ENCODE assay signal across 16 cellular contexts in genomic region chr6:5199203-5200101, GRCh38.
DNase-seq lines count a peak whose midpoint lies in the region; ATAC-seq and TF ChIP-seq lines count a peak whose summit lies in the region.
"Had no signal": no experiment of that assay in that cellular context is flagged by ENCODE, and none has a peak within 500 bp of the region (broad histone marks: within the 10 kb centered on the region; RNA-seq: fewer than 3 reads in every experiment).

No MANE protein-coding gene starts in this region.

- H3K4me3 ChIP-seq in tibial artery (no peak overlapping the region), left lung (no peak overlapping the region)
- H3K4me3 ChIP-seq: MG63 had no signal

- H3K27me3 Mint-ChIP-seq in activated CD8-positive, alpha-beta T cell treated with anti-CD3 and anti-CD28 coated beads for 36 hours: no peaks in the 10 kb centered on the region
- H3K27me3 Mint-ChIP-seq in activated CD8-positive, alpha-beta T cell treated with anti-CD3 and anti-CD28 coated beads, Interleukin-2, amount 10 ng/mL, durations not matched to agents 7 days and 5 days (ENCODE audit: low read depth): no peaks in the 10 kb centered on the region
- no peaks in the 10 kb centered on the region for H3K27me3 Mint-ChIP-seq in activated T-helper 1 cell treated with anti-CD3 and anti-CD28 coated beads, Interleukin-12 subunit alpha, Interleukin-12 subunit beta, Interleukin-2, Interleukin-4 antibody, amounts not matched to agents 30 ng/mL and 10 ng/mL and 1 ng/mL, durations not matched to agents 14 hours and 24 hours and 36 hours (ENCODE audit: insufficient read depth)

- no peak for DNase-seq in activated CD8-positive, alpha-beta T cell treated with anti-CD3 and anti-CD28 coated beads for 36 hours
- DNase-seq in activated CD8-positive, alpha-beta T cell treated with anti-CD3 and anti-CD28 coated beads, Interleukin-2, amount 10 ng/mL, durations not matched to agents 7 days and 5 days: no peak
- DNase-seq in stimulated activated CD4-positive, alpha-beta T cell treated with anti-CD3 and anti-CD28 coated beads, Interleukin-4, amount 100 ng/mL, for 24 hours: peak; percentile 6
- DNase-seq in stimulated activated CD4-positive, alpha-beta T cell treated with anti-CD3 and anti-CD28 coated beads, Interleukin-2, amount 100 ng/mL, for 24 hours: no peak
- DNase-seq in activated T-helper 1 cell treated with anti-CD3 and anti-CD28 coated beads, Interleukin-12 subunit alpha, Interleukin-12 subunit beta, Interleukin-2, Interleukin-4 antibody, amounts not matched to agents 30 ng/mL and 10 ng/mL and 1 ng/mL, durations not matched to agents 14 hours and 24 hours and 36 hours (ENCODE audit: low spot score): no peak
- DNase-seq in tibial artery (no peak), left lung (no peak)
- DNase-seq: AML-193, Caco-2, H9, MG63, NCI-H1417 treated with DMSO at 0.1 percent for 48 hours, NCI-H2029, NCI-H2171 treated with DMSO at 0.1 percent for 48 hours, NCI-H524 had no signal

- peak; percentile 80 for ATAC-seq in activated CD8-positive, alpha-beta T cell treated with anti-CD3 and anti-CD28 coated beads for 36 hours
- ATAC-seq in activated CD8-positive, alpha-beta T cell treated with anti-CD3 and anti-CD28 coated beads, Interleukin-2, amount 10 ng/mL, durations not matched to agents 7 days and 5 days: no peak
- ATAC-seq in HG02884 (IDR thresholded peaks at IDR 0.05; ENCODE audit: unreplicated experiment) (no peak), left lung (no peak)

- H3K4me1 ChIP-seq in tibial artery (peaks cover 0 to 24% (median 12%) of the 10 kb centered on the region in 4 donors), left lung (peaks cover 0 to 4% of the 10 kb centered on the region in 2 donors)

- CTCF ChIA-PET in activated CD8-positive, alpha-beta T cell treated with anti-CD3 and anti-CD28 coated beads for 36 hours (lab: Charles Lee): interaction anchor here (1.3 to 1.5 kb wide), 2 partner anchors 11 to 56 kb away, joined by 3 to 5 read pairs; no protein-coding TSS in a partner anchor
- CTCF ChIA-PET in activated CD8-positive, alpha-beta T cell treated with anti-CD3 and anti-CD28 coated beads, Interleukin-2, amount 10 ng/mL, durations not matched to agents 7 days and 5 days (lab: Charles Lee): interaction anchor here (1.0 to 1.7 kb wide), 4 partner anchors 8 to 181 kb away, joined by 3 to 7 read pairs (median 4); no protein-coding TSS in a partner anchor

- intact Hi-C loops in activated CD8-positive, alpha-beta T cell treated with anti-CD3 and anti-CD28 coated beads for 36 hours (cut with micrococcal nuclease): loop anchor here (10.0 kb wide), 1 partner anchor 185 kb away; no protein-coding TSS in a partner anchor
- intact Hi-C loops in activated T-helper 1 cell treated with anti-CD3 and anti-CD28 coated beads, Interleukin-12 subunit alpha, Interleukin-12 subunit beta, Interleukin-2, Interleukin-4 antibody, amounts not matched to agents 30 ng/mL and 10 ng/mL and 1 ng/mL, durations not matched to agents 14 hours and 24 hours and 36 hours (cut with micrococcal nuclease): loop anchor here (1.0 kb wide), 4 partner anchors 25 to 199 kb away; partner anchors contain the start of gene LYRM4
- intact Hi-C loops in tibial artery (cut with DNase I; ENCODE audit: low total_unique reads) (loop anchor here (10.0 kb wide), 2 partner anchors 565 to 805 kb away; partner anchors contain the start of gene NRN1), left lung (cut with DNase I) (no loop called here)

- no peak overlapping the region for H3K27ac Mint-ChIP-seq in activated CD8-positive, alpha-beta T cell treated with anti-CD3 and anti-CD28 coated beads for 36 hours
- no peak overlapping the region for H3K27ac Mint-ChIP-seq in activated CD8-positive, alpha-beta T cell treated with anti-CD3 and anti-CD28 coated beads, Interleukin-2, amount 10 ng/mL, durations not matched to agents 7 days and 5 days
- H3K27ac Mint-ChIP-seq in activated T-helper 1 cell treated with anti-CD3 and anti-CD28 coated beads, Interleukin-12 subunit alpha, Interleukin-12 subunit beta, Interleukin-2, Interleukin-4 antibody, amounts not matched to agents 30 ng/mL and 10 ng/mL and 1 ng/mL, durations not matched to agents 14 hours and 24 hours and 36 hours: peak overlapping the region; percentile 49
- H3K27ac Mint-ChIP-seq: H9 had no signal

- H3K4me1 Mint-ChIP-seq in activated CD8-positive, alpha-beta T cell treated with anti-CD3 and anti-CD28 coated beads for 36 hours (ENCODE audit: low read depth): peaks cover 5% of the 10 kb centered on the region
- H3K4me1 Mint-ChIP-seq in activated CD8-positive, alpha-beta T cell treated with anti-CD3 and anti-CD28 coated beads, Interleukin-2, amount 10 ng/mL, durations not matched to agents 7 days and 5 days (ENCODE audit: low read depth): no peaks in the 10 kb centered on the region
- peaks cover 9% of the 10 kb centered on the region for H3K4me1 Mint-ChIP-seq in activated T-helper 1 cell treated with anti-CD3 and anti-CD28 coated beads, Interleukin-12 subunit alpha, Interleukin-12 subunit beta, Interleukin-2, Interleukin-4 antibody, amounts not matched to agents 30 ng/mL and 10 ng/mL and 1 ng/mL, durations not matched to agents 14 hours and 24 hours and 36 hours (ENCODE audit: low read depth)

- H3K36me3 ChIP-seq in tibial artery (no peaks in the 10 kb centered on the region), left lung (no peaks in the 10 kb centered on the region)
- H3K36me3 ChIP-seq: MG63 had no signal

- peaks cover 9% of the 10 kb centered on the region for H3K36me3 Mint-ChIP-seq in activated CD8-positive, alpha-beta T cell treated with anti-CD3 and anti-CD28 coated beads for 36 hours (ENCODE audit: low read depth)
- peaks cover 5% of the 10 kb centered on the region for H3K36me3 Mint-ChIP-seq in activated CD8-positive, alpha-beta T cell treated with anti-CD3 and anti-CD28 coated beads, Interleukin-2, amount 10 ng/mL, durations not matched to agents 7 days and 5 days (ENCODE audit: low read depth)
- no peaks in the 10 kb centered on the region for H3K36me3 Mint-ChIP-seq in activated T-helper 1 cell treated with anti-CD3 and anti-CD28 coated beads, Interleukin-12 subunit alpha, Interleukin-12 subunit beta, Interleukin-2, Interleukin-4 antibody, amounts not matched to agents 30 ng/mL and 10 ng/mL and 1 ng/mL, durations not matched to agents 14 hours and 24 hours and 36 hours (ENCODE audit: low read depth)

- TF ChIP-seq CTCF in activated CD8-positive, alpha-beta T cell treated with anti-CD3 and anti-CD28 coated beads for 36 hours (IDR thresholded peaks at IDR 0.05): no peak
- TF ChIP-seq CTCF in tibial artery (IDR thresholded peaks at IDR 0.05) (no peak), left lung (IDR thresholded peaks at IDR 0.05) (no peak)

- H3K27ac ChIP-seq in tibial artery (no peak overlapping the region), left lung (no peak overlapping the region)

- POLR2A ChIA-PET in activated CD8-positive, alpha-beta T cell treated with anti-CD3 and anti-CD28 coated beads for 36 hours (lab: Charles Lee): no interaction called here
- POLR2A ChIA-PET in activated CD8-positive, alpha-beta T cell treated with anti-CD3 and anti-CD28 coated beads, Interleukin-2, amount 10 ng/mL, durations not matched to agents 7 days and 5 days (lab: Charles Lee): no interaction called here

- H3K27me3 ChIP-seq in tibial artery: no peaks in the 10 kb centered on the region
- H3K27me3 ChIP-seq in left lung: no peaks in the 10 kb centered on the region
- H3K27me3 ChIP-seq: MG63 had no signal

- H3K9me3 Mint-ChIP-seq in activated CD8-positive, alpha-beta T cell treated with anti-CD3 and anti-CD28 coated beads for 36 hours: no peaks in the 10 kb centered on the region
- H3K9me3 Mint-ChIP-seq in activated CD8-positive, alpha-beta T cell treated with anti-CD3 and anti-CD28 coated beads, Interleukin-2, amount 10 ng/mL, durations not matched to agents 7 days and 5 days (ENCODE audit: insufficient read depth): no peaks in the 10 kb centered on the region
- no peaks in the 10 kb centered on the region for H3K9me3 Mint-ChIP-seq in activated T-helper 1 cell treated with anti-CD3 and anti-CD28 coated beads, Interleukin-12 subunit alpha, Interleukin-12 subunit beta, Interleukin-2, Interleukin-4 antibody, amounts not matched to agents 30 ng/mL and 10 ng/mL and 1 ng/mL, durations not matched to agents 14 hours and 24 hours and 36 hours
- H3K9me3 Mint-ChIP-seq: H9 had no signal

- H3K9me3 ChIP-seq in tibial artery: no peaks in the 10 kb centered on the region
- H3K9me3 ChIP-seq in left lung: no peaks in the 10 kb centered on the region
- H3K9me3 ChIP-seq: Caco-2, MG63 had no signal

- no peak overlapping the region for H3K4me3 Mint-ChIP-seq in activated CD8-positive, alpha-beta T cell treated with anti-CD3 and anti-CD28 coated beads for 36 hours
- no peak overlapping the region for H3K4me3 Mint-ChIP-seq in activated CD8-positive, alpha-beta T cell treated with anti-CD3 and anti-CD28 coated beads, Interleukin-2, amount 10 ng/mL, durations not matched to agents 7 days and 5 days
- H3K4me3 Mint-ChIP-seq in activated T-helper 1 cell treated with anti-CD3 and anti-CD28 coated beads, Interleukin-12 subunit alpha, Interleukin-12 subunit beta, Interleukin-2, Interleukin-4 antibody, amounts not matched to agents 30 ng/mL and 10 ng/mL and 1 ng/mL, durations not matched to agents 14 hours and 24 hours and 36 hours: no peak overlapping the region
- H3K4me3 Mint-ChIP-seq: H9 had no signal

Comparison
In these comparisons a context has a peak if more than half of its experiments do, and no peak if none do; other contexts are left out.
1. intact Hi-C loops: an anchor here in activated CD8-positive, alpha-beta T cell treated with anti-CD3 and anti-CD28 coated beads for 36 hours (10.0 kb wide), activated T-helper 1 cell treated with anti-CD3 and anti-CD28 coated beads, Interleukin-12 subunit alpha, Interleukin-12 subunit beta, Interleukin-2, Interleukin-4 antibody, amounts not matched to agents 30 ng/mL and 10 ng/mL and 1 ng/mL, durations not matched to agents 14 hours and 24 hours and 36 hours (1.0 kb wide) and tibial artery (10.0 kb wide); none called in left lung.